ENCODE assay signal across 8 cellular contexts in genomic region chr17:63550816-63551639, GRCh38. TPM values are rescaled to one million over a fixed set of nuclear protein-coding genes. Genes with fewer than 3 reads are reported as not detected.
DNase-seq lines count a peak whose midpoint lies in the region; ATAC-seq and TF ChIP-seq lines count a peak whose summit lies in the region.

No MANE protein-coding gene starts in this region.

- DNase-seq in AG10803 (ENCODE audit: low read depth) = peak; percentile 7
- peak; percentile 49 for DNase-seq in M059J (ENCODE audit: low read depth)
- DNase-seq in UCSD-AML1 (lab: John Stamatoyannopoulos, UW; ENCODE audit: unreplicated experiment) = peak; percentile 49
- no peak for DNase-seq in epithelial cell of prostate (ENCODE audit: low read depth, low spot score)
- DNase-seq in naive B cell = no peak

- no peaks in the 10 kb centered on the region for H3K27me3 Mint-ChIP-seq in naive B cell

- peak overlapping the region; percentile 95 for H3K4me3 ChIP-seq in AG10803 (ENCODE audit: low read length)

- H3K4me1 Mint-ChIP-seq in naive B cell = peaks cover 44 to 68% (median 52%) of the 10 kb centered on the region in 3 donors

- H3K27ac Mint-ChIP-seq in naive B cell = peak overlapping the region; percentile 83 to 99 (median 98)

- peak overlapping the region; percentile 71 for H3K27ac ChIP-seq in epithelial cell of prostate

- H3K36me3 Mint-ChIP-seq in naive B cell = peaks cover 0 to 3% of the 10 kb centered on the region in 2 donors

- TF ChIP-seq CTCF in AG10803 (conservative IDR thresholded peaks at IDR 0.05; ENCODE audit: low read length) = no peak

- H3K9me3 Mint-ChIP-seq in naive B cell = no peaks in the 10 kb centered on the region

- H3K4me3 Mint-ChIP-seq in naive B cell = peak overlapping the region; percentile 97 to 99 (median 98)

- ATAC-seq in GM18511 (IDR thresholded peaks at IDR 0.05; ENCODE audit: unreplicated experiment) = peak; percentile 2
- ATAC-seq in naive B cell (ENCODE audit: low read depth in 2 of 2) = no peak
- no peak for ATAC-seq in HG03439 (IDR thresholded peaks at IDR 0.05; ENCODE audit: unreplicated experiment)
- no peak for ATAC-seq in GM19463 (IDR thresholded peaks at IDR 0.05; ENCODE audit: unreplicated experiment)

RNA-seq across cellular contexts. Expression of gene DCAF7, which starts 0.8 kb away (rescaled TPM):
- total RNA-seq in M059J (2014; rRNA removed; shearing (Covaris generic)) = 34.8 and 52.9 TPM in 2 replicates
- 10 to 100 TPM; 58.6 to 88.5 (median 79.1) TPM for polyA plus RNA-seq in naive B cell (ENCODE audit: low read depth in 6 of 6)

RNA-seq across cellular contexts. Expression of gene KCNH6, which starts 27.9 kb away (rescaled TPM):
- total RNA-seq in M059J (2014; rRNA removed; shearing (Covaris generic)) = not detected in 2 replicates
- not detected for polyA plus RNA-seq in naive B cell (ENCODE audit: low read depth in 6 of 6)

RNA-seq across cellular contexts. Expression of gene TACO1, which starts 49.7 kb away (rescaled TPM):
- total RNA-seq in M059J (2014; rRNA removed; shearing (Covaris generic)) = 19.6 and 26.7 TPM in 2 replicates
- polyA plus RNA-seq in naive B cell (ENCODE audit: low read depth in 6 of 6) = 10 to 100 TPM; 14.9 to 19.7 (median 16.8) TPM

Comparison
In these comparisons a context has a peak if more than half of its experiments do, and no peak if none do; other contexts are left out.
1. DNase-seq: peak in AG10803 (single experiment), M059J (single experiment) and UCSD-AML1 (single experiment); none in epithelial cell of prostate (single experiment) and naive B cell (single experiment).